ENCODE assay signal across 8 cellular contexts in the genomic region with DNA sequence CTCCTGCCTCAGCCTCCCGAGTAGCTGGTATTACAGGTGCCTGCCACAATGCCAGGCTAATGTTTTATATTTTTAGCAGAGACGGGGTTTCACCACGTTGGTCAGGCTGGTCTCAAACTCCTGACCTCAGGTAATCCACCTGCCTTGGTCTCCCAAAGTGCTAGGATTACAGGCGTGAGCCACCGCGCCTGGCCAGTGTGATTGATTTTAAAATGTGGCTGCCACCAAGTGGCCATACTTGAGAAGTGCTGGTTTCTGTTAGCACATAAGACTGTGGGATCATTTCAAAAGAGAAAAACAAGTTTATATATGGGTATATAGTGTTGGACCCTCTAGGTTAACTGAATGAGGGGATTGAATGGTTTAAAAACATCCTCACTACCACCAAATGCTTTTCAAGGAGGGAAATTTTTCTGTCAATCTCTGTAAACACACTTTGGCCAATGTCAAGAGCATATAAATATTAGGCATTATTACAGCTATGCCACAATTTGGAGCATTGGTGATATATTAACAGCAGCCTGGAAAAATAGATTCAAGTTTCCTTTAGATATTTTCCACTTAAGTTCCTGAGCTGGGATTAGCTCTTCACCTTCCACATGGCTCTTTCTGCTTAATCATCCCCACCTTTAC. TPM values are rescaled to one million over a fixed set of nuclear protein-coding genes. Genes with fewer than 3 reads are reported as not detected.
DNase-seq lines count a peak whose midpoint lies in the region; ATAC-seq and TF ChIP-seq lines count a peak whose summit lies in the region.

No MANE protein-coding gene starts in this region.

- 46 to 51% (median 49%) methylated on average over 6 of the region's 6 CpGs for WGBS in heart left ventricle, 4 donors

- H3K4me3 ChIP-seq in heart left ventricle (no peak overlapping the region), skeletal muscle tissue (ENCODE audit: low read length in 3 of 3) (no peak overlapping the region)

- H3K4me3 Mint-ChIP-seq in activated naive CD4-positive, alpha-beta T cell treated with anti-CD3 and anti-CD28 coated beads, Interleukin-2, amount 50 U/mL, for 24 hours = no peak overlapping the region

- H3K36me3 ChIP-seq in heart left ventricle (peaks cover 0 to 100% (median 100%) of the 10 kb centered on the region in 9 donors), skeletal muscle tissue (ENCODE audit: control insufficient read depth in 3 of 3, insufficient read depth in 3 of 3, low read length in 3 of 3) (peaks cover 71 to 84% (median 80%) of the 10 kb centered on the region in 3 donors)

- H3K36me3 Mint-ChIP-seq in activated naive CD4-positive, alpha-beta T cell treated with anti-CD3 and anti-CD28 coated beads, Interleukin-2, amount 50 U/mL, for 24 hours = peaks cover 16% of the 10 kb centered on the region

- H3K9me3 ChIP-seq in heart left ventricle (no peaks in the 10 kb centered on the region), skeletal muscle tissue (ENCODE audit: control insufficient read depth in 3 of 3, low read length in 3 of 3) (no peaks in the 10 kb centered on the region)

- ATAC-seq in heart left ventricle = peak; percentile 58 to 75 (median 66)
- ATAC-seq in GM21390 (IDR thresholded peaks at IDR 0.05; ENCODE audit: unreplicated experiment) = no peak

- no peak for TF ChIP-seq POLR2A in heart left ventricle (IDR thresholded peaks at IDR 0.05)

- H3K4me1 ChIP-seq in heart left ventricle (peaks cover 0 to 10% (median 3%) of the 10 kb centered on the region in 12 donors), skeletal muscle tissue (ENCODE audit: control insufficient read depth in 3 of 3, insufficient read depth in 3 of 3, low read length in 3 of 3) (peaks cover 8 to 14% (median 12%) of the 10 kb centered on the region in 3 donors)

- no peak overlapping the region for H3K9ac ChIP-seq in skeletal muscle tissue (ENCODE audit: low read depth in 1 of 3, low read length in 3 of 3)

- H3K27ac Mint-ChIP-seq in activated naive CD4-positive, alpha-beta T cell treated with anti-CD3 and anti-CD28 coated beads, Interleukin-2, amount 50 U/mL, for 24 hours = peak overlapping the region; percentile 77

- DNase-seq in NCI-H2196 (lab: John Stamatoyannopoulos, UW; ENCODE audit: unreplicated experiment) (peak; percentile 20), NCI-H2196 treated with DMSO at 0.1 percent for 48 hours (lab: John Stamatoyannopoulos, UW; ENCODE audit: unreplicated experiment) (no peak), NCI-H345 treated with DMSO at 0.1 percent for 48 hours (lab: John Stamatoyannopoulos, UW; ENCODE audit: unreplicated experiment) (peak; percentile 16), heart left ventricle (peak in 1 of 5 donors; percentile 44), middle frontal gyrus (ENCODE audit: extremely low spot score, low spot score) (no peak)

- H3K9me3 Mint-ChIP-seq in activated naive CD4-positive, alpha-beta T cell treated with anti-CD3 and anti-CD28 coated beads, Interleukin-2, amount 50 U/mL, for 24 hours = no peaks in the 10 kb centered on the region

- peak; percentile 56 to 76 (median 62) for TF ChIP-seq CTCF in heart left ventricle (IDR thresholded peaks at IDR 0.05)

- H3K27me3 Mint-ChIP-seq in activated naive CD4-positive, alpha-beta T cell treated with anti-CD3 and anti-CD28 coated beads, Interleukin-2, amount 50 U/mL, for 24 hours = no peaks in the 10 kb centered on the region

- H3K27ac ChIP-seq in heart left ventricle (no peak overlapping the region), skeletal muscle tissue (ENCODE audit: low read depth, low read length) (peak overlapping the region; percentile 29)

- H3K27me3 ChIP-seq in heart left ventricle (no peaks in the 10 kb centered on the region), skeletal muscle tissue (ENCODE audit: control insufficient read depth in 3 of 3, insufficient read depth in 3 of 3, low read length in 3 of 3) (no peaks in the 10 kb centered on the region)

- peaks cover 16% of the 10 kb centered on the region for H3K4me1 Mint-ChIP-seq in activated naive CD4-positive, alpha-beta T cell treated with anti-CD3 and anti-CD28 coated beads, Interleukin-2, amount 50 U/mL, for 24 hours

- intact Hi-C loops in heart left ventricle (cut with DNase I) = loop anchor here in 7 of 10 donors (1.0 to 10.0 kb wide), 5 partner anchors 152 to 192 kb away; partner anchors contain the start of genes NEK8 (in 5 of the 7) and TLCD1 (in 5 of the 7)

RNA-seq across cellular contexts. Expression of gene DHRS13, which starts 13.5 kb away (rescaled TPM):
- total RNA-seq in heart left ventricle = 1 to 10 TPM; 2.2 to 4.8 (median 2.6) TPM
- 1 to 10 TPM; 3.6 to 6.3 TPM for polyA plus RNA-seq in heart left ventricle
- total RNA-seq in skeletal muscle tissue = 5.7 TPM

RNA-seq across cellular contexts. Expression of gene FLOT2, which starts 18.9 kb away (rescaled TPM):
- 100 to 1,000 TPM in 3 of 9 donors, 10 to 100 TPM in 6; 81.1 to 139 (median 95.2) TPM for total RNA-seq in heart left ventricle
- polyA plus RNA-seq in heart left ventricle = 10 to 100 TPM; 52.7 to 68.5 TPM
- total RNA-seq in skeletal muscle tissue = 25.6 TPM

RNA-seq across cellular contexts. Expression of gene PHF12, which starts 34.9 kb away (rescaled TPM):
- total RNA-seq in heart left ventricle (10 to 100 TPM; 13.3 to 31.2 (median 21.5) TPM), skeletal muscle tissue (8.9 TPM)
- polyA plus RNA-seq in heart left ventricle = 10 to 100 TPM in 1 of 2 donors, 1 to 10 TPM in 1; 8.2 to 10.4 TPM

Comparison
In these comparisons a context has a peak if more than half of its experiments do, and no peak if none do; other contexts are left out.
1. DNase-seq: peak in NCI-H2196 (single experiment) and NCI-H345 treated with DMSO at 0.1 percent for 48 hours (single experiment); none in NCI-H2196 treated with DMSO at 0.1 percent for 48 hours (single experiment) and middle frontal gyrus (single experiment).